Comparison of ENCODE assay signal across 19 cellular contexts in genomic region chr1:67169932-67170331, GRCh38. TPM values are rescaled to one million over a fixed set of nuclear protein-coding genes. Genes with fewer than 3 reads are reported as not detected.
"Had no signal": no experiment of that assay in that cellular context is flagged by ENCODE, and none has a peak within 500 bp of the region (broad histone marks: within the 10 kb centered on the region; RNA-seq: fewer than 3 reads in every experiment).

No MANE protein-coding gene starts in this region.

- H3K27me3 ChIP-seq: ascending aorta, foreskin keratinocyte had no signal

- H3K27ac Mint-ChIP-seq: dendritic cell treated with granulocyte-macrophage colony-stimulating factor and Interleukin-4, amounts not matched to agents 40 ng/mL and 50 ng/mL, for 4 days had no signal

- ATAC-seq: foreskin keratinocyte had no signal

- H3K4me3 ChIP-seq: ascending aorta, lower lobe of right lung, thoracic aorta had no signal

- H3K4me2 ChIP-seq: SK-N-SH had no signal

- H3K9me3 Mint-ChIP-seq: dendritic cell treated with granulocyte-macrophage colony-stimulating factor and Interleukin-4, amounts not matched to agents 40 ng/mL and 50 ng/mL, for 4 days; effector memory CD8-positive, alpha-beta T cell; immature natural killer cell had no signal

- H3K36me3 ChIP-seq: ascending aorta, lower lobe of right lung, thoracic aorta, WERI-Rb-1 had no signal

- H3K4me1 ChIP-seq: ascending aorta, foreskin keratinocyte, lower lobe of right lung had no signal

- H3K4me3 Mint-ChIP-seq: dendritic cell treated with granulocyte-macrophage colony-stimulating factor and Interleukin-4, amounts not matched to agents 40 ng/mL and 50 ng/mL, for 4 days had no signal

- H3K9me3 ChIP-seq: ascending aorta, lower lobe of right lung, SK-N-SH, thoracic aorta had no signal

- H3K27ac ChIP-seq: ascending aorta, foreskin keratinocyte, lower lobe of right lung, thoracic aorta, WERI-Rb-1 had no signal

- H3K27me3 Mint-ChIP-seq: dendritic cell treated with granulocyte-macrophage colony-stimulating factor and Interleukin-4, amounts not matched to agents 40 ng/mL and 50 ng/mL, for 4 days had no signal

- H3K9ac ChIP-seq: SK-N-SH had no signal

- H3K36me3 Mint-ChIP-seq: immature natural killer cell had no signal

- DNase-seq: activated CD4-positive, alpha-beta T cell treated with anti-CD3 and anti-CD28 coated beads for 48 hours; activated gamma-delta T cell treated with Interleukin-2 at 50 U/mL for 16 hours; foreskin keratinocyte; lower lobe of right lung; SK-N-SH; stimulated activated CD4-positive, alpha-beta T cell treated with anti-CD3 and anti-CD28 coated beads, Interleukin-1b, Interleukin-23, amount 100 ng/mL, for 48 hours; WERI-Rb-1 had no signal

RNA-seq across cellular contexts. Expression of gene IL23R, which starts 3.7 kb away (rescaled TPM):
- total RNA-seq: ascending aorta, bronchial epithelial cell, cerebellum, foreskin keratinocyte, osteocyte, pulmonary artery endothelial cell, thoracic aorta had no signal

RNA-seq across cellular contexts. Expression of gene C1orf141, which starts 35.2 kb away (rescaled TPM):
- total RNA-seq: activated CD8-positive, alpha-beta memory T cell treated with anti-CD3 and anti-CD28 coated beads for 36 hours; ascending aorta; bronchial epithelial cell; cerebellum; foreskin keratinocyte; osteocyte; pulmonary artery endothelial cell; T-helper 1 cell treated with Interleukin-12 subunit alpha and Interleukin-12 subunit beta and Interleukin-4 antibody, amounts not matched to agents 30 ng/mL and 1 ng/mL, for 36 hours; thoracic aorta; ureter had no signal
